In the genomic region with DNA sequence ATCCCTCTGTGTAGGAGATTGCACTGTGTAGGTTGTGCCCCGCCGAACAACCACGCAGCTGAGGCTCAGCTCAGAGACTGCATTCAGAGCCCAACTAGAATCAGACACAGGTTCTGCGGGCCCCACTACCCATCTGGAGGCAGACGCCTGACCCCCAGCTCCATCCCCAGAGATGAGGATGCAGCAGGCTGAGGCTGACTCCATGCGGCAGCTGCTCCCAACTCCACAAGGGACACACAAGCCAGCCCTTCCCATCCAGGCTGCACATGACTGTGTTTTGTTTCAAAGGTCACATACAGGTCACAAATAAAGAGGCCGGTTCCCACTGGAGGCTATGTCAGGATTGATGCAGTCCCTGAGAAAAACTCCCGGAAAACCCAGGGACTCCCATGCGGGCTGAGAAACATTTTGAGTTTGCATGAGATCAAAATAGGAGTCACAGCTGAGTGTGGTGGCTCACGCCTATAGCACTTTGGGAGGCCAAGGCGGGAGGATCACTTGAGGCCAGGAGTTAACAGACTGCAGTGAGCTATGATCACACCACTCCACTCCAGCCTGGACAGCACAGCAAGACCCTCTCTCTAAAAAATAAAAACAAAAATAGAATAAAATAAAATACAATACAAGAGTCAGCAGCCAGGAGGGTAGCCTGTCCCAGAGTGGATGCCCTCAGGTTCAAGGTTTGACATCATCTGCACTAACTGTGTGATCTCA, we compare ENCODE assay signal across 10 cellular contexts. TPM values are rescaled to one million over a fixed set of nuclear protein-coding genes. Genes with fewer than 3 reads are reported as not detected.
DNase-seq lines count a peak whose midpoint lies in the region; TF ChIP-seq lines count a peak whose summit lies in the region.
"Had no signal": no experiment of that assay in that cellular context is flagged by ENCODE, and none has a peak within 500 bp of the region (broad histone marks: within the 10 kb centered on the region; RNA-seq: fewer than 3 reads in every experiment).

No MANE protein-coding gene starts in this region.

- no peak for TF ChIP-seq EP300 in esophagus muscularis mucosa (IDR thresholded peaks at IDR 0.05)

- H3K9me3 Mint-ChIP-seq in nephron, result no peaks in the 10 kb centered on the region

- WGBS in esophagus muscularis mucosa, result 63% methylated on average over 8 of the region's 11 CpGs

- H3K27ac ChIP-seq in C4-2B (peak overlapping the region; percentile 86), SJCRH30 (no peak overlapping the region), esophagus muscularis mucosa (replicated peaks in 1 of 4) (peak overlapping the region; percentile 47 to 72 (median 60))

- H3K4me1 Mint-ChIP-seq in nephron, result peaks cover 36% of the 10 kb centered on the region

- H3K4me3 Mint-ChIP-seq in nephron, result no peak overlapping the region

- no peaks in the 10 kb centered on the region for H3K9me3 ChIP-seq in SJCRH30 (replicated peaks)
- no peaks in the 10 kb centered on the region for H3K9me3 ChIP-seq in esophagus muscularis mucosa
- H3K9me3 ChIP-seq: prostate gland had no signal

- no peaks in the 10 kb centered on the region for H3K27me3 ChIP-seq in SJCRH30
- no peaks in the 10 kb centered on the region for H3K27me3 ChIP-seq in esophagus muscularis mucosa

- TF ChIP-seq CTCF in C4-2B (conservative IDR thresholded peaks at IDR 0.05) (no peak), esophagus muscularis mucosa (IDR thresholded peaks at IDR 0.05) (no peak), nephron (IDR thresholded peaks at IDR 0.05; ENCODE audit: unreplicated experiment in 3 of 3) (no peak)

- H3K4me3 ChIP-seq in SJCRH30, result no peak overlapping the region
- no peak overlapping the region for H3K4me3 ChIP-seq in esophagus muscularis mucosa
- H3K4me3 ChIP-seq: prostate gland had no signal

- H3K27ac Mint-ChIP-seq in nephron, result peak overlapping the region; percentile 39 to 62 (median 47)

- DNase-seq in SJCRH30 (peak; percentile 41 to 59), esophagus muscularis mucosa (ENCODE audit: extremely low spot score) (no peak), NCI-H146 treated with DMSO at 0.1 percent for 48 hours (lab: John Stamatoyannopoulos, UW; ENCODE audit: unreplicated experiment) (no peak), NCI-H1417 treated with DMSO at 0.1 percent for 48 hours (lab: John Stamatoyannopoulos, UW) (no peak), middle frontal gyrus (ENCODE audit: extremely low spot score, low spot score) (no peak)
- DNase-seq in activated effector memory CD4-positive, alpha-beta T cell treated with anti-CD3 and anti-CD28 coated beads, Interleukin-2, amount 50 U/mL, for 16 hours, result no peak
- DNase-seq: NCI-H748 treated with DMSO at 0.1 percent for 48 hours had no signal

- H3K36me3 Mint-ChIP-seq in nephron (ENCODE audit: low read depth), result no peaks in the 10 kb centered on the region

- intact Hi-C loops in esophagus muscularis mucosa (cut with DNase I), result no loop called here

- H3K4me1 ChIP-seq in SJCRH30 (peaks cover 40% of the 10 kb centered on the region), esophagus muscularis mucosa (peaks cover 81 to 98% (median 89%) of the 10 kb centered on the region in 4 donors)

- H3K27me3 Mint-ChIP-seq in nephron (ENCODE audit: low read depth), result no peaks in the 10 kb centered on the region

- H3K36me3 ChIP-seq in SJCRH30 (no peaks in the 10 kb centered on the region), esophagus muscularis mucosa (no peaks in the 10 kb centered on the region)
- H3K36me3 ChIP-seq: prostate gland had no signal

- no peak for TF ChIP-seq POLR2A in esophagus muscularis mucosa (IDR thresholded peaks at IDR 0.05; ENCODE audit: low read depth)

RNA-seq across cellular contexts. Expression of a gene that starts 14.0 kb away (rescaled TPM):
- total RNA-seq in SJCRH30 (2014; rRNA removed; shearing (Covaris generic)), result 9.1 and 10.1 TPM in 2 replicates
- total RNA-seq in esophagus muscularis mucosa, result 10 to 100 TPM in 3 of 4 donors, 1 to 10 TPM in 1; 9.1 to 35.1 (median 20.1) TPM

RNA-seq across cellular contexts. Expression of a gene that starts 35.5 kb away (rescaled TPM):
- 86.8 and 88.3 TPM in 2 replicates for total RNA-seq in SJCRH30 (2014; rRNA removed; shearing (Covaris generic))
- 100 to 1,000 TPM; 420 to 568 (median 430) TPM for total RNA-seq in esophagus muscularis mucosa

RNA-seq across cellular contexts. Expression of a gene that starts 49.8 kb away (rescaled TPM):
- total RNA-seq in SJCRH30 (2014; rRNA removed; shearing (Covaris generic)), result 71.0 and 75.8 TPM in 2 replicates
- 100 to 1,000 TPM; 129 to 155 (median 149) TPM for total RNA-seq in esophagus muscularis mucosa

Comparison
In these comparisons a context has a peak if more than half of its experiments do, and no peak if none do; other contexts are left out.
1. DNase-seq: peak in SJCRH30 (2 of 2); none in esophagus muscularis mucosa (single experiment), NCI-H146 treated with DMSO at 0.1 percent for 48 hours (single experiment), activated effector memory CD4-positive, alpha-beta T cell treated with anti-CD3 and anti-CD28 coated beads, Interleukin-2, amount 50 U/mL, for 16 hours (single experiment), NCI-H1417 treated with DMSO at 0.1 percent for 48 hours (single experiment) and middle frontal gyrus (single experiment).